In genomic region chr5:83009408-83009807, GRCh38 we compare ENCODE assay signal across 1 cellular context.
A peak's percentile ranks its signal among the peaks of the same experiment; 100 is the strongest.
TF ChIP-seq lines count a peak whose summit lies in the region.

No MANE protein-coding gene starts in this region.

TF ChIP-seq in SK-N-SH, 30 proteins besides CTCF, POLR2A, EP300 and RAD21 (continued from another document):
- TF ChIP-seq PBX3 (IDR thresholded peaks at IDR 0.05) (no peak), EZH2phosphoT487 (IDR thresholded peaks at IDR 0.05; ENCODE audit: borderline replicate concordance, low read depth) (no peak), NFIC (IDR thresholded peaks at IDR 0.05; ENCODE audit: borderline replicate concordance) (no peak), TAF1 (IDR thresholded peaks at IDR 0.05; ENCODE audit: borderline replicate concordance, low read depth, low read length) (no peak), FOSL2 (IDR thresholded peaks at IDR 0.05; ENCODE audit: borderline replicate concordance, low read depth) (no peak), TCF12 (IDR thresholded peaks at IDR 0.05) (no peak), NRF1 (IDR thresholded peaks at IDR 0.05; ENCODE audit: low read depth, low read length) (no peak), GATA2 (CRISPR knock-in tag; IDR thresholded peaks at IDR 0.05) (peak; percentile 23; the same call in 1 of the 2 replicates), FOXM1 (IDR thresholded peaks at IDR 0.05; ENCODE audit: low read depth) (no peak), MEF2A (IDR thresholded peaks at IDR 0.05; ENCODE audit: borderline replicate concordance, low read depth) (no peak), CHD2 (IDR thresholded peaks at IDR 0.05; ENCODE audit: low read length, partially characterized antibody) (peak; percentile 17), MAX (IDR thresholded peaks at IDR 0.05; ENCODE audit: low read depth) (no peak), RXRA (IDR thresholded peaks at IDR 0.05; ENCODE audit: borderline replicate concordance, low read depth) (no peak), RCOR1 (IDR thresholded peaks at IDR 0.05; ENCODE audit: low read length) (peak; percentile 46; the same call in 1 of the 2 replicates), SIN3A (IDR thresholded peaks at IDR 0.05; ENCODE audit: borderline replicate concordance, low read depth, low read length) (no peak), YY1 (IDR thresholded peaks at IDR 0.05; ENCODE audit: low read depth) (no peak), GABPA (IDR thresholded peaks at IDR 0.05; ENCODE audit: low read depth) (no peak)
